In genomic region chr2:134499307-134499706, GRCh38 we compare ENCODE assay signal across 18 cellular contexts.
DNase-seq lines count a peak whose midpoint lies in the region; TF ChIP-seq lines count a peak whose summit lies in the region.
"Had no signal": no experiment of that assay in that cellular context is flagged by ENCODE, and none has a peak within 500 bp of the region (broad histone marks: within the 10 kb centered on the region; RNA-seq: fewer than 3 reads in every experiment).

No MANE protein-coding gene starts in this region.

- H3K4me3 ChIP-seq in BE2C (ENCODE audit: low read depth, low read length): no peak overlapping the region
- H3K4me3 ChIP-seq: A549, SJSA1 had no signal

- no peaks in the 10 kb centered on the region for H3K27me3 ChIP-seq in BE2C

- DNase-seq in BE2C (peak; percentile 11), NCI-H69 (lab: John Stamatoyannopoulos, UW) (peak; percentile 19), glutamatergic neuron (peak; percentile 36), neural crest cell (ENCODE audit: low read depth, low spot score) (no peak), GOT3 (lab: John Stamatoyannopoulos, UW) (no peak), SIG-M5 (lab: John Stamatoyannopoulos, UW) (no peak)
- no peak for DNase-seq in T-helper 2 cell treated with Interferon-gamma antibody and Interleukin-4, amounts not matched to agents 5 μg/mL and 100 μg/mL, for 36 hours (ENCODE audit: low spot score)
- DNase-seq: EL, H7, Kasumi-1, NCI-H1417, NCI-H187, NCI-H446 treated with DMSO at 0.1 percent for 48 hours, NCI-H526 treated with DMSO at 0.1 percent for 48 hours, SW 1271 had no signal

- H3K4me1 Mint-ChIP-seq in glutamatergic neuron (ENCODE audit: low read depth, unreplicated experiment) (peaks cover 31% of the 10 kb centered on the region), neural crest cell (no peaks in the 10 kb centered on the region)
- no peaks in the 10 kb centered on the region for H3K4me1 Mint-ChIP-seq in T-helper 2 cell treated with Interferon-gamma antibody and Interleukin-4, amounts not matched to agents 5 μg/mL and 100 μg/mL, for 36 hours (ENCODE audit: low read depth)
- H3K4me1 Mint-ChIP-seq: B cell had no signal

- H3K4me1 ChIP-seq in BE2C: no peaks in the 10 kb centered on the region
- H3K4me1 ChIP-seq: A549, SJSA1 had no signal

- no peaks in the 10 kb centered on the region for H3K36me3 ChIP-seq in BE2C
- H3K36me3 ChIP-seq: SJSA1 had no signal

- peaks cover 5% of the 10 kb centered on the region for H3K27me3 Mint-ChIP-seq in glutamatergic neuron (ENCODE audit: unreplicated experiment)
- H3K27me3 Mint-ChIP-seq in neural crest cell (ENCODE audit: low read depth): no peaks in the 10 kb centered on the region
- no peaks in the 10 kb centered on the region for H3K27me3 Mint-ChIP-seq in T-helper 2 cell treated with Interferon-gamma antibody and Interleukin-4, amounts not matched to agents 5 μg/mL and 100 μg/mL, for 36 hours (ENCODE audit: low read depth)
- H3K27me3 Mint-ChIP-seq: B cell had no signal

- peaks cover 7% of the 10 kb centered on the region for H3K9me3 Mint-ChIP-seq in glutamatergic neuron (ENCODE audit: unreplicated experiment)
- H3K9me3 Mint-ChIP-seq in neural crest cell: no peaks in the 10 kb centered on the region
- H3K9me3 Mint-ChIP-seq in T-helper 2 cell treated with Interferon-gamma antibody and Interleukin-4, amounts not matched to agents 5 μg/mL and 100 μg/mL, for 36 hours: no peaks in the 10 kb centered on the region

- TF ChIP-seq CTCF in BE2C (IDR thresholded peaks at IDR 0.05; ENCODE audit: low read depth, low read length): no peak
- no peak for TF ChIP-seq CTCF in glutamatergic neuron (IDR thresholded peaks at IDR 0.05; ENCODE audit: partially characterized antibody, unreplicated experiment)
- TF ChIP-seq CTCF in neural crest cell (conservative IDR thresholded peaks at IDR 0.05): no peak

- H3K9me3 ChIP-seq in BE2C: no peaks in the 10 kb centered on the region
- H3K9me3 ChIP-seq: A549, SJSA1 had no signal

- H3K36me3 Mint-ChIP-seq in glutamatergic neuron (ENCODE audit: unreplicated experiment) (peaks cover 9% of the 10 kb centered on the region), neural crest cell (ENCODE audit: low read depth) (no peaks in the 10 kb centered on the region)
- H3K36me3 Mint-ChIP-seq in T-helper 2 cell treated with Interferon-gamma antibody and Interleukin-4, amounts not matched to agents 5 μg/mL and 100 μg/mL, for 36 hours (ENCODE audit: low read depth): no peaks in the 10 kb centered on the region

- H3K27ac Mint-ChIP-seq in glutamatergic neuron (ENCODE audit: unreplicated experiment): no peak overlapping the region
- H3K27ac Mint-ChIP-seq in neural crest cell (ENCODE audit: unreplicated experiment): peak overlapping the region; percentile 36
- H3K27ac Mint-ChIP-seq in T-helper 2 cell treated with Interferon-gamma antibody and Interleukin-4, amounts not matched to agents 5 μg/mL and 100 μg/mL, for 36 hours: no peak overlapping the region
- H3K27ac Mint-ChIP-seq: B cell had no signal

- H3K4me3 Mint-ChIP-seq in glutamatergic neuron (ENCODE audit: unreplicated experiment): no peak overlapping the region
- H3K4me3 Mint-ChIP-seq in neural crest cell: no peak overlapping the region
- H3K4me3 Mint-ChIP-seq in T-helper 2 cell treated with Interferon-gamma antibody and Interleukin-4, amounts not matched to agents 5 μg/mL and 100 μg/mL, for 36 hours: no peak overlapping the region
- H3K4me3 Mint-ChIP-seq: B cell had no signal

Comparison
In these comparisons a context has a peak if more than half of its experiments do, and no peak if none do; other contexts are left out.
1. DNase-seq: peak in BE2C (single experiment), NCI-H69 (single experiment) and glutamatergic neuron (single experiment); none in neural crest cell (single experiment), T-helper 2 cell treated with Interferon-gamma antibody and Interleukin-4, amounts not matched to agents 5 μg/mL and 100 μg/mL, for 36 hours (single experiment), GOT3 (single experiment) and SIG-M5 (single experiment).